In the genomic region with DNA sequence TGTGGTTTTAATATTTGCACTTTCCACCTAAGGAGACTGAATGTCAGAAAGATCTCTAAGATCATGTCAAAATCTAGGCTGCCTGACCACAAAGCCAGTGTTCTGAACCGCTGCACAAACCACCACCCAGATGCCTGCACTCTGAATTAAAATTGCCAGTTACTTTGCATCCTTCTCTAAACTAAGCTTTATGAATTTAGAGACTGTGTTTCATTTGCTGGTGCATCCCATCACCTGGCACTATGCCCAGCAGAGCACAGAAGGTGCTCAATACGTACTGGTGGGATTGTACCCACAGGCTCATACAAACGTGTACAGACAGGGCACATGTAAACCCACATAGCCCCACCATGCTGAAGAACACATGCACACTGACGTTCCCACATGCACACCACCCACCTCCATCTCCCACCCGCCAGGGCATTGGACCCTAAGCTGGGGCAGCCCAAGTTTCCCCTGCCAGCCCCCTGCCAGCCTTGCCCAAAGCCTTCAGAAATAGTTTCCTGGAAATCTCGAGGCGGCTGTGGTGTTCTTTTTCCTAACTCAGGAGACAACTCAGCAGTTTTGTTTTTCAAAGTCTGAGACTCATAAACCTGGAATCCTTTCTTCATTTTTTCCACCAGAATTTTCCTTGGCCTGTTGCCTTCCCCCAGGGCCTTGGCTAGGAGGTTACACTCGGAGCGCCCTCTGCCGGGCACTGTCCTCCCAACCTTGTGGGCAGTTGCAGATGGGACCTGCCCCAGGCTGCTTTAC, we compare ENCODE assay signal across 8 cellular contexts. TPM values are rescaled to one million over a fixed set of nuclear protein-coding genes. Genes with fewer than 3 reads are reported as not detected.
DNase-seq lines count a peak whose midpoint lies in the region; ATAC-seq and TF ChIP-seq lines count a peak whose summit lies in the region.

No MANE protein-coding gene starts in this region.

- DNase-seq in GM10248 (ENCODE audit: extremely low spot score) (peak; percentile 77), NCI-H345 treated with DMSO at 0.1 percent for 48 hours (lab: John Stamatoyannopoulos, UW; ENCODE audit: unreplicated experiment) (peak; percentile 59), kidney epithelial cell (ENCODE audit: low read depth) (peak; percentile 70)
- DNase-seq in central memory CD4-positive, alpha-beta T cell = peak; percentile 76
- DNase-seq in stimulated activated CD4-positive, alpha-beta T cell treated with anti-CD3 and anti-CD28 coated beads, Interleukin-15, amount 100 ng/mL, for 48 hours (ENCODE audit: low read depth in 2 of 2) = peak; percentile 82 to 88

- TF ChIP-seq CTCF in GM10248 (IDR thresholded peaks at IDR 0.05; ENCODE audit: control extremely low read depth, extremely low read depth, low read depth, missing control alignments) (peak; percentile 97), kidney epithelial cell (IDR thresholded peaks at IDR 0.05; ENCODE audit: insufficient read depth, low read length, poor library complexity, severe bottlenecking) (peak; percentile 97)

- no peak overlapping the region for H3K4me3 ChIP-seq in kidney epithelial cell (ENCODE audit: low read depth, low read length)

- ATAC-seq in HG03064 (IDR thresholded peaks at IDR 0.05; ENCODE audit: low read depth, unreplicated experiment) (peak; percentile 36), HG02970 (IDR thresholded peaks at IDR 0.05; ENCODE audit: low FRiP score, unreplicated experiment) (no peak)
- peak; percentile 63 to 65 for ATAC-seq in activated CD4-positive, CD25-positive, alpha-beta regulatory T cell treated with anti-CD3 and anti-CD28 coated beads, Interleukin-2, amount 50 U/mL, for 24 hours

- no peaks in the 10 kb centered on the region for H3K27me3 ChIP-seq in kidney epithelial cell (ENCODE audit: control insufficient read depth, insufficient read depth, low read length)

- H3K36me3 ChIP-seq in kidney epithelial cell (ENCODE audit: control insufficient read depth, insufficient read depth, low read length) = no peaks in the 10 kb centered on the region

- POLR2A ChIA-PET in GM10248 (lab: Yijun Ruan, JAX) = no interaction called here

- CTCF ChIA-PET in GM10248 (lab: Yijun Ruan, JAX) = interaction anchor here (0.8 to 4.5 kb wide), 15 partner anchors 10 to 180 kb away, joined by 3 to 22 read pairs (median 5); partner anchors contain the start of gene TRAF1

RNA-seq across cellular contexts. Expression of gene TRAF1, which starts 9.6 kb away (rescaled TPM):
- total RNA-seq in kidney epithelial cell = 7.5 and 13.2 TPM in 2 replicates

RNA-seq across cellular contexts. Expression of gene PHF19, which starts 59.2 kb away (rescaled TPM):
- 14.9 and 18.5 TPM in 2 replicates for total RNA-seq in kidney epithelial cell
